ENCODE assay signal across 20 cellular contexts in genomic region chr11:130814440-130815073, GRCh38.
DNase-seq lines count a peak whose midpoint lies in the region; ATAC-seq and TF ChIP-seq lines count a peak whose summit lies in the region.
"Had no signal": no experiment of that assay in that cellular context is flagged by ENCODE, and none has a peak within 500 bp of the region (broad histone marks: within the 10 kb centered on the region; RNA-seq: fewer than 3 reads in every experiment).

No MANE protein-coding gene starts in this region.

- ATAC-seq in HG03457 (IDR thresholded peaks at IDR 0.05; ENCODE audit: unreplicated experiment) = no peak
- ATAC-seq in GM21786 (IDR thresholded peaks at IDR 0.05; ENCODE audit: unreplicated experiment) = no peak
- ATAC-seq: Panc1 had no signal

- H3K4me3 ChIP-seq in fibroblast of villous mesenchyme (ENCODE audit: low read depth, low read length) (no peak overlapping the region), retinal pigment epithelial cell (ENCODE audit: low read length) (no peak overlapping the region)
- H3K4me3 ChIP-seq: GM23248, SJSA1 had no signal

- DNase-seq in Daoy (ENCODE audit: low read depth) (peak; percentile 80), NCI-H82 treated with DMSO at 0.1 percent for 48 hours (lab: John Stamatoyannopoulos, UW; ENCODE audit: unreplicated experiment) (peak; percentile 88), fibroblast of villous mesenchyme (ENCODE audit: low read depth) (peak; percentile 82), retinal pigment epithelial cell (ENCODE audit: low read depth) (peak; percentile 51), kidney tubule cell (ENCODE audit: low spot score) (no peak)
- DNase-seq: CD4-positive, CD25-positive, alpha-beta regulatory T cell; DND-41; GM23248; H9; HFFc6; Kasumi-1; NCI-H1417; NCI-H187 treated with DMSO at 0.1 percent for 48 hours; NCI-H2107; NCI-H510A; NCI-H748 treated with DMSO at 0.1 percent for 48 hours had no signal

- TF ChIP-seq CTCF in fibroblast of villous mesenchyme (IDR thresholded peaks at IDR 0.05; ENCODE audit: insufficient read depth, low read depth, low read length) = no peak
- no peak for TF ChIP-seq CTCF in retinal pigment epithelial cell (conservative IDR thresholded peaks at IDR 0.05; ENCODE audit: low read depth, low read length)
